Comparison of ENCODE assay signal across 7 cellular contexts in the genomic region with DNA sequence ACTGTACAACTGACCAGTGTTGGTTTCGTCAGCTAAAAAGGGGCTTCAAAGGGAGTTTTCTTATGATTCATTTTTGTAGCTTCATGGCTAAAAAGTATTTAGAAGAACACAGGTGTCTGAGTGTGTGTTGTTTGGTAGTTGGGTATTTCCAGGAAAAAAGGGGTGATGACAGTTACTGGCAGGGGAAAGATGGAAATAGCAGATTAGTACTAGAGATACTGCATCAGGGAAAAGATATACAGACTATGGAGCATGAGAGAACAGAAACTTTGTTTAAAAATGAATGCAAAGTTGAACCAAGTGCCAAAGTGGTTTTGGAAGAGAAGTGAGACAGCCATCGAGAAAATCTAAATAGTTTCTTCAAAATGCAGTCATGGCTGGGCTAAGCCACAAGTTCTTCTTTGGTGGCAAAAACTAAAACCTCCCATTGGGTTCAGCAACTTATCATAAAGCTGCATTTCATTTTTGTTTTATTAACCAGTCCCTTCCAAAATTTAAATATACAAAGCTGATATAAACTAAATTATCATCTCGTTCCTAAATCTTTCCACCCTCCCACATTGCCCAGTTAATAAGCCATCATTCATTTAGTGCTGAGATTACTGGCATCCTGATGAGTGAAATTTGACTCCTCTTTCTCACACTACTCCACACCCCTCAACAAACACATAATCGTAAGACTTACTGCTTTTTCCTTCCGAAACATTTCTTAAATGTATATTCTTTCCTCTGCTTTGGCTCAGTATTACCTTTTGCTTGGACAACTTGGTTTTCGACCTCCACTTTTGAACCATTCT. TPM values are rescaled to one million over a fixed set of nuclear protein-coding genes. Genes with fewer than 3 reads are reported as not detected.
DNase-seq lines count a peak whose midpoint lies in the region; ATAC-seq and TF ChIP-seq lines count a peak whose summit lies in the region.

No MANE protein-coding gene starts in this region.

- no peaks in the 10 kb centered on the region for H3K36me3 ChIP-seq in naive thymus-derived CD4-positive, alpha-beta T cell (ENCODE audit: control insufficient read depth in 2 of 3, insufficient read depth in 3 of 3, low read length in 3 of 3)
- H3K36me3 ChIP-seq in trophoblast cell (ENCODE audit: control insufficient read depth in 1 of 2, insufficient read depth in 2 of 2, low read length in 2 of 2) (peaks cover 0 to 2% of the 10 kb centered on the region in 2 experiments), heart left ventricle (peaks cover 0 to 5% (median 0%) of the 10 kb centered on the region in 9 donors)

- no peaks in the 10 kb centered on the region for H3K9me3 ChIP-seq in naive thymus-derived CD4-positive, alpha-beta T cell (ENCODE audit: control insufficient read depth in 2 of 3, low read length in 3 of 3)
- no peaks in the 10 kb centered on the region for H3K9me3 ChIP-seq in trophoblast cell (ENCODE audit: insufficient read depth, low read depth, low read length)
- H3K9me3 ChIP-seq in heart left ventricle: no peaks in the 10 kb centered on the region

- no peak overlapping the region for H4K91ac ChIP-seq in trophoblast cell (ENCODE audit: low read depth, low read length)

- no peak overlapping the region for H2AK5ac ChIP-seq in trophoblast cell (ENCODE audit: low read length)

- no peak overlapping the region for H2BK12ac ChIP-seq in trophoblast cell (ENCODE audit: low read length)

- no peak overlapping the region for H4K12ac ChIP-seq in trophoblast cell (ENCODE audit: low read depth, low read length)

- POLR2A ChIA-PET in naive thymus-derived CD4-positive, alpha-beta T cell (lab: Charles Lee): no interaction called here

- intact Hi-C loops in naive thymus-derived CD4-positive, alpha-beta T cell (cut with micrococcal nuclease): loop anchor here in 1 of 2 donors (2.0 kb wide), 1 partner anchor 31 kb away; no protein-coding TSS in a partner anchor
- intact Hi-C loops in heart left ventricle (cut with DNase I): no loop called here

- no peaks in the 10 kb centered on the region for H3K27me3 ChIP-seq in naive thymus-derived CD4-positive, alpha-beta T cell (ENCODE audit: control insufficient read depth in 2 of 2, insufficient read depth in 2 of 2, low read length in 2 of 2)
- H3K27me3 ChIP-seq in trophoblast cell (ENCODE audit: insufficient read depth, low read length) (no peaks in the 10 kb centered on the region), heart left ventricle (no peaks in the 10 kb centered on the region)

- no peak overlapping the region for H3K23ac ChIP-seq in trophoblast cell (ENCODE audit: low read length)

- H3K4me3 Mint-ChIP-seq in naive thymus-derived CD4-positive, alpha-beta T cell: peak overlapping the region in 1 of 10 donors; percentile 55

- no peaks in the 10 kb centered on the region for H3K9me3 Mint-ChIP-seq in naive thymus-derived CD4-positive, alpha-beta T cell

- no peak overlapping the region for H3K4me3 ChIP-seq in naive thymus-derived CD4-positive, alpha-beta T cell (ENCODE audit: low read length)
- H3K4me3 ChIP-seq in trophoblast cell (ENCODE audit: low read depth, low read length) (no peak overlapping the region), heart left ventricle (no peak overlapping the region)

- no peak overlapping the region for H3K27ac ChIP-seq in naive thymus-derived CD4-positive, alpha-beta T cell (ENCODE audit: low read depth, low read length)
- H3K27ac ChIP-seq in trophoblast cell (ENCODE audit: low read depth, low read length) (no peak overlapping the region), heart left ventricle (no peak overlapping the region)

- H3K79me2 ChIP-seq in trophoblast cell (ENCODE audit: control insufficient read depth, insufficient read depth, low read length, poor library complexity): no peaks in the 10 kb centered on the region

- no peak overlapping the region for H3K4me2 ChIP-seq in trophoblast cell (ENCODE audit: low read length)

- peak overlapping the region in 1 of 9 donors; percentile 82 for H3K27ac Mint-ChIP-seq in naive thymus-derived CD4-positive, alpha-beta T cell

- H3K4me1 Mint-ChIP-seq in naive thymus-derived CD4-positive, alpha-beta T cell: peaks cover 0 to 58% (median 6%) of the 10 kb centered on the region in 7 donors

- H3K18ac ChIP-seq in trophoblast cell (ENCODE audit: low read length): no peak overlapping the region

- no peak overlapping the region for H2BK5ac ChIP-seq in trophoblast cell (ENCODE audit: low read depth, low read length, poor library complexity)

- CTCF ChIA-PET in naive thymus-derived CD4-positive, alpha-beta T cell (lab: Charles Lee): no interaction called here

- no peak overlapping the region for H2BK120ac ChIP-seq in trophoblast cell (ENCODE audit: insufficient read depth, low read length, poor library complexity)

- H3K4me1 ChIP-seq in naive thymus-derived CD4-positive, alpha-beta T cell (ENCODE audit: control insufficient read depth in 2 of 2, insufficient read depth in 2 of 2, low read length in 2 of 2): no peaks in the 10 kb centered on the region
- H3K4me1 ChIP-seq in trophoblast cell (ENCODE audit: control insufficient read depth in 1 of 2, insufficient read depth in 2 of 2, low read length in 2 of 2) (no peaks in the 10 kb centered on the region), heart left ventricle (peaks cover 0 to 38% (median 12%) of the 10 kb centered on the region in 12 donors)

- DNase-seq in naive thymus-derived CD4-positive, alpha-beta T cell: no peak
- DNase-seq in trophoblast cell (no peak), middle frontal gyrus (ENCODE audit: extremely low spot score, low spot score) (no peak), heart left ventricle (no peak)

- no peak for TF ChIP-seq CTCF in heart left ventricle (IDR thresholded peaks at IDR 0.05)

- no peak overlapping the region for H3K9ac ChIP-seq in trophoblast cell (ENCODE audit: low read length)

- no peak overlapping the region for H3K4ac ChIP-seq in trophoblast cell (ENCODE audit: low read depth, low read length)

- no peak overlapping the region for H3K14ac ChIP-seq in trophoblast cell (ENCODE audit: low read length)

- no peak overlapping the region for H2AFZ ChIP-seq in trophoblast cell (ENCODE audit: insufficient read depth, low read length, poor library complexity)

- no peaks in the 10 kb centered on the region for H3K27me3 Mint-ChIP-seq in naive thymus-derived CD4-positive, alpha-beta T cell

- H3K36me3 Mint-ChIP-seq in naive thymus-derived CD4-positive, alpha-beta T cell: peaks cover 0 to 18% (median 5%) of the 10 kb centered on the region in 5 donors

- peak; percentile 59 for ATAC-seq in GM18907 (IDR thresholded peaks at IDR 0.05; ENCODE audit: unreplicated experiment)
- peak; percentile 58 for ATAC-seq in GM21717 (IDR thresholded peaks at IDR 0.05; ENCODE audit: unreplicated experiment)
- peak; percentile 48 for ATAC-seq in HG03460 (IDR thresholded peaks at IDR 0.05; ENCODE audit: unreplicated experiment)
- peak; percentile 5 for ATAC-seq in naive thymus-derived CD4-positive, alpha-beta T cell
- ATAC-seq in heart left ventricle: no peak

- no peak for TF ChIP-seq POLR2A in heart left ventricle (IDR thresholded peaks at IDR 0.05)

- no peak overlapping the region for H4K8ac ChIP-seq in trophoblast cell (ENCODE audit: low read depth, low read length)

- no peaks in the 10 kb centered on the region for H3K79me1 ChIP-seq in trophoblast cell (ENCODE audit: low read length)

- 100% methylated on average over 3 of the region's 6 CpGs for WGBS in trophoblast cell (ENCODE audit: extremely low coverage, insufficient coverage, insufficient read length)
- 76 to 81% (median 80%) methylated on average over 6 of the region's 6 CpGs for WGBS in heart left ventricle, 4 donors

RNA-seq across cellular contexts. Expression of a gene that starts 33.5 kb away (rescaled TPM):
- total RNA-seq in naive thymus-derived CD4-positive, alpha-beta T cell: 10 to 100 TPM; 12.6 to 65.8 (median 41.3) TPM
- 1 to 10 TPM; 1.9 to 2.0 TPM for polyA plus RNA-seq in naive thymus-derived CD4-positive, alpha-beta T cell
- 19.8 and 20.7 TPM in 2 replicates for polyA plus RNA-seq in trophoblast cell (2013)
- 10 to 100 TPM; 15.4 to 74.5 (median 31.1) TPM for total RNA-seq in heart left ventricle
- polyA plus RNA-seq in heart left ventricle: 10 to 100 TPM in 1 of 2 donors, 1 to 10 TPM in 1; 6.7 to 68.2 TPM

Comparison
In these comparisons a context has a peak if more than half of its experiments do, and no peak if none do; other contexts are left out.
1. ATAC-seq: peak in GM18907 (single experiment), GM21717 (single experiment), HG03460 (single experiment) and naive thymus-derived CD4-positive, alpha-beta T cell (single experiment); none in heart left ventricle (0 of 4).